33 cellular contexts compared by ENCODE assay signal in genomic region chr16:77064037-77064436, GRCh38.
"Had no signal": no experiment of that assay in that cellular context is flagged by ENCODE, and none has a peak within 500 bp of the region (broad histone marks: within the 10 kb centered on the region; RNA-seq: fewer than 3 reads in every experiment).

No MANE protein-coding gene starts in this region.

- H3K27ac Mint-ChIP-seq: activated naive CD8-positive, alpha-beta T cell treated with anti-CD3 and anti-CD28 coated beads for 36 hours; mesothelial cell of epicardium; naive thymus-derived CD4-positive, alpha-beta T cell; T-helper 2 cell treated with Interferon-gamma antibody and Interleukin-4, amounts not matched to agents 5 μg/mL and 100 μg/mL, for 36 hours had no signal

- H3K27me3 ChIP-seq: adrenal gland, body of pancreas, colonic mucosa, gastrocnemius medialis, pancreas, sigmoid colon, suprapubic skin, tibial artery, upper lobe of right lung had no signal

- H3K9me3 ChIP-seq: adrenal gland, body of pancreas, colonic mucosa, gastrocnemius medialis, pancreas, prostate gland, sigmoid colon, suprapubic skin, tibial artery, upper lobe of right lung had no signal

- DNase-seq: activated CD4-positive, alpha-beta T cell treated with anti-CD3 and anti-CD28 coated beads for 4 hours; activated CD4-positive, alpha-beta T cell treated with anti-CD3 and anti-CD28 coated beads, Interleukin-2, amount 50 U/mL, for 48 hours; activated CD8-positive, alpha-beta memory T cell treated with anti-CD3 and anti-CD28 coated beads for 24 hours; activated effector memory CD4-positive, alpha-beta T cell treated with Interleukin-2 at 50 U/mL for 16 hours; activated naive CD4-positive, alpha-beta T cell treated with Interleukin-2 at 50 U/mL for 16 hours; activated naive CD8-positive, alpha-beta T cell treated with anti-CD3 and anti-CD28 coated beads for 36 hours; adrenal gland; aorta; body of pancreas; cerebellar nuclear complex; colonic mucosa; dorsolateral prefrontal cortex; effector memory CD4-positive, alpha-beta T cell; erythroblast; gastrocnemius medialis; glutamatergic neuron; hypothalamus; islet precursor cell; mammary epithelial cell; naive thymus-derived CD4-positive, alpha-beta T cell; nucleus accumbens; pancreas; sigmoid colon; small intestine; stimulated activated CD4-positive, alpha-beta T cell treated with anti-CD3 and anti-CD28 coated beads, Interleukin-2, amount 100 ng/mL, for 24 hours; stimulated activated naive CD4-positive, alpha-beta T cell; T-helper 1 cell; tibial artery; upper lobe of right lung had no signal

- H3K36me3 ChIP-seq: adrenal gland, colonic mucosa, gastrocnemius medialis, pancreas, prostate gland, sigmoid colon, suprapubic skin, tibial artery, upper lobe of right lung had no signal

- H3K36me3 Mint-ChIP-seq: activated naive CD8-positive, alpha-beta T cell treated with anti-CD3 and anti-CD28 coated beads for 36 hours; mesothelial cell of epicardium; naive thymus-derived CD4-positive, alpha-beta T cell had no signal

- H3K4me1 ChIP-seq: adrenal gland, body of pancreas, colonic mucosa, gastrocnemius medialis, pancreas, prostate gland, suprapubic skin, tibial artery had no signal

- H3K4me3 ChIP-seq: adrenal gland, body of pancreas, colonic mucosa, dorsolateral prefrontal cortex, gastrocnemius medialis, pancreas, prostate gland, sigmoid colon, suprapubic skin, tibial artery, upper lobe of right lung had no signal

- H3K9me3 Mint-ChIP-seq: activated naive CD8-positive, alpha-beta T cell treated with anti-CD3 and anti-CD28 coated beads for 36 hours; mesothelial cell of epicardium; naive thymus-derived CD4-positive, alpha-beta T cell; T-helper 2 cell treated with Interferon-gamma antibody and Interleukin-4, amounts not matched to agents 5 μg/mL and 100 μg/mL, for 36 hours had no signal

- H3K27ac ChIP-seq: adrenal gland, body of pancreas, colonic mucosa, dorsolateral prefrontal cortex, gastrocnemius medialis, pancreas, prostate gland, sigmoid colon, suprapubic skin, tibial artery, upper lobe of right lung had no signal

- H3K4me1 Mint-ChIP-seq: activated naive CD8-positive, alpha-beta T cell treated with anti-CD3 and anti-CD28 coated beads for 36 hours had no signal

- ATAC-seq: body of pancreas; gastrocnemius medialis; naive thymus-derived CD4-positive, alpha-beta T cell; pancreas; upper lobe of right lung had no signal

- H3K4me3 Mint-ChIP-seq: activated naive CD8-positive, alpha-beta T cell treated with anti-CD3 and anti-CD28 coated beads for 36 hours; mesothelial cell of epicardium; naive thymus-derived CD4-positive, alpha-beta T cell; T-helper 2 cell treated with Interferon-gamma antibody and Interleukin-4, amounts not matched to agents 5 μg/mL and 100 μg/mL, for 36 hours had no signal
